In the genomic region with DNA sequence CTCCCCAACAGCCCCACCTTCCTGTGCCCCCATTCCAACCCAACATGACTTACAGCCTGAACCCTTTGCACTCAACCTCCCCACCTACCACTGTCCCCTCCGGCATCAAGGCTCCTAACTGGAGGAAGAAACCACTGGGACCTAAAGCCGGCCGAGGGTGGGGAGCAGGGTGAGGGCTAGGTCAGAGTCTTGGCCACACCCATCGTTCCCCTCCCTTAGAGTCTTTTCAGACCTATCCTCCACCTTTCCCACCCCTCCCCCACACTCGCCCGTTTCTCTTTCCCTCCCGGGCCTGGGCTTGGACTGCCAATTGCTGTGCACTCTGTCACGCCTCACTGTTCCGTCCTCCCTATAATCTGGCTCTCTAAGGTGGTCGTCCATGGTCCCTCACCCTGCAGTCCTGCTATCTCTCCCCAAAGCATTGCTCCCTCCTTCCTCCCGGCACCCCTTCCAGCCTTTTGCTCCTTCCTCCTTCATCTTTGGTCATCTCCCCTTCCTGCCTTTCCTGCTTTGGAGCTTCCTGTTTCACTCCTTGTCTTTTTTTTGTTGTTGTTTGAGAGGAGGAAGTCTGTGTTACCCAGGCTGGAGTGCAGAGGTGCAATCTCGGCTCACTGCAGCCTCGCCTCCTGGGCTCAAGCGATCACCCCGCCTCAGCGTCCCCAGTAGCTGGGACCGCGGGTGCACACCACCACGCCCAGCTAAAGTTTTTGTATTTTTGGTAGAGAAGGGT, we compare ENCODE assay signal across 1 cellular context.
TF ChIP-seq lines count a peak whose summit lies in the region.

No MANE protein-coding gene starts in this region.

TF ChIP-seq in H1, 55 proteins besides CTCF, POLR2A, EP300 and RAD21:
- TF ChIP-seq SAP30 (IDR thresholded peaks at IDR 0.05; ENCODE audit: insufficient read depth, insufficient replicate concordance, low read length): no peak
- no peak for TF ChIP-seq CTBP2 (IDR thresholded peaks at IDR 0.05; ENCODE audit: borderline replicate concordance, insufficient read depth, insufficient read length, low read length)
- no peak for TF ChIP-seq RXRA (IDR thresholded peaks at IDR 0.05; ENCODE audit: insufficient read depth, low read depth, low read length)
- no peak for TF ChIP-seq ZNF274 (IDR thresholded peaks at IDR 0.05; ENCODE audit: borderline replicate concordance, extremely low read depth, low read length)
- no peak for TF ChIP-seq TAF7 (optimal IDR thresholded peaks at IDR 0.05; ENCODE audit: borderline replicate concordance, low read depth, low read length)
- no peak; the same call in 1 of the 2 replicates for TF ChIP-seq CREB1 (IDR thresholded peaks at IDR 0.05)
- no peak for TF ChIP-seq TCF12 (IDR thresholded peaks at IDR 0.05; ENCODE audit: low read depth, low read length)
- TF ChIP-seq TEAD4 (IDR thresholded peaks at IDR 0.05; ENCODE audit: low read depth, low read length): no peak
- no peak for TF ChIP-seq HDAC2 (IDR thresholded peaks at IDR 0.05; ENCODE audit: borderline replicate concordance in 1 of 2, low read depth in 2 of 2, low read length in 2 of 2)
- TF ChIP-seq POLR2AphosphoS5 (IDR thresholded peaks at IDR 0.05; ENCODE audit: low read depth, low read length): peak; percentile 50; the same call in 1 of the 2 replicates
- peak in 1 of 2 experiments; percentile 64; a peak in 1 of 4 replicates for TF ChIP-seq SIN3A (conservative IDR thresholded peaks at IDR 0.05 in 1 of 2, IDR thresholded peaks at IDR 0.05 in 1 of 2; ENCODE audit: low read depth in 1 of 2, low read length in 2 of 2)
- TF ChIP-seq HDAC6 (IDR thresholded peaks at IDR 0.05; ENCODE audit: low read depth, low read length): no peak
- TF ChIP-seq MAFK (IDR thresholded peaks at IDR 0.05; ENCODE audit: low read depth, low read length): no peak
- no peak for TF ChIP-seq CHD2 (IDR thresholded peaks at IDR 0.05; ENCODE audit: low read length)
- TF ChIP-seq KDM1A (IDR thresholded peaks at IDR 0.05; ENCODE audit: borderline replicate concordance, low read length): no peak
- TF ChIP-seq CBX8 (IDR thresholded peaks at IDR 0.05; ENCODE audit: borderline replicate concordance, low read depth, low read length): no peak
- no peak for TF ChIP-seq EZH2 (IDR thresholded peaks at IDR 0.05; ENCODE audit: low read depth, low read length, severe bottlenecking)
- peak; percentile 55; the same call in 1 of the 2 replicates for TF ChIP-seq TAF1 (IDR thresholded peaks at IDR 0.05; ENCODE audit: low read depth, low read length)
- TF ChIP-seq YY1 (IDR thresholded peaks at IDR 0.05; ENCODE audit: low read depth, low read length): 0 out of 2 replicates have a peak, but pooled peaks have one; percentile 21
- no peak for TF ChIP-seq CEBPB (IDR thresholded peaks at IDR 0.05; ENCODE audit: low read depth, low read length)
- no peak for TF ChIP-seq SUZ12 (IDR thresholded peaks at IDR 0.05; ENCODE audit: low read length)
- no peak for TF ChIP-seq CHD7 (IDR thresholded peaks at IDR 0.05; ENCODE audit: insufficient replicate concordance, low read length)
- peak; percentile 52 for TF ChIP-seq ASH2L (IDR thresholded peaks at IDR 0.05; ENCODE audit: low read length)
- TF ChIP-seq RNF2 (IDR thresholded peaks at IDR 0.05; ENCODE audit: borderline replicate concordance, low read depth, low read length, missing control alignments, poor library complexity, severe bottlenecking): no peak
- TF ChIP-seq SIRT6 (IDR thresholded peaks at IDR 0.05; ENCODE audit: low read length): no peak
- peak; percentile 76 for TF ChIP-seq SP1 (IDR thresholded peaks at IDR 0.05; ENCODE audit: low read depth, low read length)
- TF ChIP-seq TBP (IDR thresholded peaks at IDR 0.05; ENCODE audit: low read depth, low read length): peak; percentile 41; the same call in 1 of the 2 replicates
- TF ChIP-seq GABPA (IDR thresholded peaks at IDR 0.05; ENCODE audit: borderline replicate concordance, insufficient read depth, low read length): 0 out of 2 replicates have a peak, but pooled peaks have one; percentile 30
